ENCODE assay signal across 8 cellular contexts in genomic region chr2:78979380-78980238, GRCh38. TPM values are rescaled to one million over a fixed set of nuclear protein-coding genes. Genes with fewer than 3 reads are reported as not detected.
DNase-seq lines count a peak whose midpoint lies in the region; ATAC-seq, FAIRE-seq and TF ChIP-seq lines count a peak whose summit lies in the region.

No MANE protein-coding gene starts in this region.

- no peak overlapping the region for H3K9ac ChIP-seq in kidney (ENCODE audit: low read length in 2 of 2)

- no peaks in the 10 kb centered on the region for H3K4me1 Mint-ChIP-seq in activated CD4-positive, alpha-beta memory T cell treated with anti-CD3 and anti-CD28 coated beads for 36 hours (ENCODE audit: low read depth)

- WGBS in suprapubic skin: 28% methylated on average over 9 of the region's 9 CpGs

- H3K27me3 ChIP-seq in suprapubic skin: no peaks in the 10 kb centered on the region

- DNase-seq in NCI-H1417 (lab: John Stamatoyannopoulos, UW) (peak; percentile 19 to 68 (median 23)), NCI-H1417 treated with DMSO at 0.1 percent for 48 hours (lab: John Stamatoyannopoulos, UW) (no peak), NCI-H1048 (lab: John Stamatoyannopoulos, UW) (peak; percentile 43), kidney (no peak), urothelium cell line (ENCODE audit: low spot score) (peak; percentile 53), suprapubic skin (ENCODE audit: low spot score in 2 of 2) (no peak)
- DNase-seq in activated CD4-positive, alpha-beta memory T cell treated with anti-CD3 and anti-CD28 coated beads for 36 hours: peak; percentile 22

- TF ChIP-seq EP300 in suprapubic skin (IDR thresholded peaks at IDR 0.05): no peak

- FAIRE-seq in kidney (lab: Jason Lieb, UNC) (peak; percentile 13), urothelium cell line (lab: Jason Lieb, UNC) (no peak)

- TF ChIP-seq CTCF in kidney (IDR thresholded peaks at IDR 0.05; ENCODE audit: borderline replicate concordance, extremely low read depth, insufficient read depth) (peak; percentile 79), suprapubic skin (IDR thresholded peaks at IDR 0.05) (no peak)

- H3K27ac ChIP-seq in kidney (ENCODE audit: low read depth in 2 of 2, low read length in 2 of 2) (no peak overlapping the region), suprapubic skin (no peak overlapping the region)

- peaks cover 8% of the 10 kb centered on the region for H3K9me3 Mint-ChIP-seq in activated CD4-positive, alpha-beta memory T cell treated with anti-CD3 and anti-CD28 coated beads for 36 hours

- no peak for TF ChIP-seq POLR2A in suprapubic skin (IDR thresholded peaks at IDR 0.05)

- H3K4me1 ChIP-seq in kidney (ENCODE audit: control insufficient read depth in 1 of 2, insufficient read depth in 1 of 2, low read depth in 1 of 2, low read length in 2 of 2) (no peaks in the 10 kb centered on the region), suprapubic skin (no peaks in the 10 kb centered on the region)

- ATAC-seq in GM21526 (IDR thresholded peaks at IDR 0.05; ENCODE audit: low FRiP score, unreplicated experiment): peak; percentile 39

- CTCF ChIA-PET in activated CD4-positive, alpha-beta memory T cell treated with anti-CD3 and anti-CD28 coated beads for 36 hours (lab: Charles Lee): no interaction called here

- POLR2A ChIA-PET in activated CD4-positive, alpha-beta memory T cell treated with anti-CD3 and anti-CD28 coated beads for 36 hours (lab: Charles Lee): no interaction called here

- no peaks in the 10 kb centered on the region for H3K27me3 Mint-ChIP-seq in activated CD4-positive, alpha-beta memory T cell treated with anti-CD3 and anti-CD28 coated beads for 36 hours

- no peak overlapping the region for H3K4me3 ChIP-seq in kidney (ENCODE audit: low read length in 2 of 2)
- no peak overlapping the region for H3K4me3 ChIP-seq in suprapubic skin

- H3K9me3 ChIP-seq in kidney (ENCODE audit: control insufficient read depth in 1 of 2, low read length in 2 of 2): no peaks in the 10 kb centered on the region
- no peaks in the 10 kb centered on the region for H3K9me3 ChIP-seq in suprapubic skin

- no peak overlapping the region for H3K4me3 Mint-ChIP-seq in activated CD4-positive, alpha-beta memory T cell treated with anti-CD3 and anti-CD28 coated beads for 36 hours

- H3K36me3 ChIP-seq in kidney (ENCODE audit: control insufficient read depth in 1 of 2, insufficient read depth in 2 of 2, low read length in 2 of 2) (no peaks in the 10 kb centered on the region), suprapubic skin (no peaks in the 10 kb centered on the region)

- no peaks in the 10 kb centered on the region for H3K36me3 Mint-ChIP-seq in activated CD4-positive, alpha-beta memory T cell treated with anti-CD3 and anti-CD28 coated beads for 36 hours

- H3K27ac Mint-ChIP-seq in activated CD4-positive, alpha-beta memory T cell treated with anti-CD3 and anti-CD28 coated beads for 36 hours: no peak overlapping the region

- intact Hi-C loops in activated CD4-positive, alpha-beta memory T cell treated with anti-CD3 and anti-CD28 coated beads for 36 hours (cut with micrococcal nuclease): no loop called here
- intact Hi-C loops in kidney (cut with DNase I): no loop called here

RNA-seq across cellular contexts. Expression of gene REG3G, which starts 45.9 kb away (rescaled TPM):
- not detected for total RNA-seq in activated CD4-positive, alpha-beta memory T cell treated with anti-CD3 and anti-CD28 coated beads for 36 hours
- total RNA-seq in kidney (8.8 TPM), suprapubic skin (not detected)
- polyA plus RNA-seq in kidney (ENCODE audit: insufficient read depth, low read depth, low replicate concordance): 19.4 TPM

Comparison
In these comparisons a context has a peak if more than half of its experiments do, and no peak if none do; other contexts are left out.
1. DNase-seq: peak in NCI-H1417 (3 of 3), NCI-H1048 (single experiment), activated CD4-positive, alpha-beta memory T cell treated with anti-CD3 and anti-CD28 coated beads for 36 hours (single experiment) and urothelium cell line (single experiment); none in NCI-H1417 treated with DMSO at 0.1 percent for 48 hours (single experiment), kidney (single experiment) and suprapubic skin (0 of 2).